In the genomic region with DNA sequence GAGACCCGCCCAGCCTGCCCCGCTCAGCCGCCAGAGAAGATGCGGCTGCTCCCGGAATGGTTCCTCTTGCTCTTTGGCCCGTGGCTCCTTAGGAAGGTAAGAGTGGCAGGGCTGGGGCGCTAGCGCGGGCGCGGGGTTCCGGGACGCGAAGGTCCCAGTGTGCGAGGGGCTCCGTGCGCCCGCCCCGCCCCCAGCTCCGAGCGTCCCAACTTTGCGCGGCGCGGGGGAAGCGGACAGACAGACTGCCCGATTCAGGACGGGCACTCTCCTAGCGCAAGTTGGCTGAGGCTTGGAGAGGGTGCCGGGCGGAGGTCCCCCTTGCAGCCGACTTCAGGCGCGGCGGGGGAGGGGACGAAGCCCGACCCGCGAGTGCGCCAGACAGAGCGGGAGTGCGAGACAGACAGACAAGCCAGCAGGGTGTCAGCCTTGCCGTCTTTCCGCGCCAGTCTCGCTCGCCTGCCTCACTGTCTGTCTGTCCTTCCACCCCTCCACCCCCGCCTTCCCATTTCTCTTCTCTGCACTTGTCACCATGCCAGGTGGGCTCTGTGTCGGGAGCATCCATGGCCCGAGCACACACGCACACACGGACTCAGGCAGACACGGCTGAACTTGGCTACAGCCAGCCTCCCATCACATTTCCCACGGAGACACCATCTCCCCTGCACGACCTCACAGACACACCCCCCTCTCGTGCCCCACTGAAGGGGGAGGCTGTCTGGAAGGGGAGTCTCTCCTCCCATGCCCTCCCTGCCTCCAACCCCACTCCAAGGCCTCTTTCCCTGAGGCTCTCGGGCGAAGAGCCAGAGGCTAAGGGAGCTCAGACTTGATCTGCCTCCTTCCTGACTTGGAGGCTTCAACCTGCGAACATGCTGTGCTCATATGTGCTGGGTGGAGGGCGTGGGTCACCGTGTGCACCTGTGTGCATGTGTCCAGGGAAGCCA, we compare ENCODE assay signal across 8 cellular contexts. TPM values are rescaled to one million over a fixed set of nuclear protein-coding genes. Genes with fewer than 3 reads are reported as not detected.
DNase-seq lines count a peak whose midpoint lies in the region; ATAC-seq and TF ChIP-seq lines count a peak whose summit lies in the region.

No MANE protein-coding gene starts in this region.

- no peaks in the 10 kb centered on the region for H3K9me3 ChIP-seq in A673 (ENCODE audit: low read depth, low read length, poor library complexity, severe bottlenecking)
- H3K9me3 ChIP-seq in right cardiac atrium (ENCODE audit: control insufficient read depth, low read length): no peaks in the 10 kb centered on the region
- no peaks in the 10 kb centered on the region for H3K9me3 ChIP-seq in suprapubic skin

- CTCF ChIA-PET in A673 (lab: Charles Lee): interaction anchor here (1.0 to 1.2 kb wide), 3 partner anchors 21 to 25 kb away, joined by 4 to 6 read pairs (median 5); no protein-coding TSS in a partner anchor

- peak overlapping the region; percentile 56 for H3K4me3 ChIP-seq in A673 (ENCODE audit: low read depth, low read length, poor library complexity, severe bottlenecking)
- H3K4me3 ChIP-seq in WI38 (ENCODE audit: low read depth, low read length): peak overlapping the region; percentile 58
- peak overlapping the region; percentile 46 for H3K4me3 ChIP-seq in right cardiac atrium (ENCODE audit: low read length)
- peak overlapping the region; percentile 63 for H3K4me3 ChIP-seq in suprapubic skin

- H3K27me3 ChIP-seq in A673 (replicated peaks; ENCODE audit: insufficient read depth, low read depth, low read length, poor library complexity): peaks cover 19% of the 10 kb centered on the region
- H3K27me3 ChIP-seq in right cardiac atrium (ENCODE audit: control insufficient read depth, insufficient read depth): no peaks in the 10 kb centered on the region
- H3K27me3 ChIP-seq in suprapubic skin: peaks cover 62% of the 10 kb centered on the region

- TF ChIP-seq CTCF in A673 (conservative IDR thresholded peaks at IDR 0.05; ENCODE audit: low read depth, low read length) (no peak), WI38 (IDR thresholded peaks at IDR 0.05; ENCODE audit: low read depth, low read length) (no peak), suprapubic skin (IDR thresholded peaks at IDR 0.05) (no peak)

- POLR2A ChIA-PET in A673 (lab: Charles Lee; ENCODE audit: low non-redundant PET): no interaction called here

- H3K36me3 ChIP-seq in A673 (ENCODE audit: insufficient read depth, low read length, poor library complexity, severe bottlenecking) (no peaks in the 10 kb centered on the region), suprapubic skin (peaks cover 5% of the 10 kb centered on the region)

- TF ChIP-seq POLR2A in suprapubic skin (IDR thresholded peaks at IDR 0.05): no peak

- H3K27ac ChIP-seq in A673 (ENCODE audit: low read depth, low read length, poor library complexity, severe bottlenecking) (no peak overlapping the region), right cardiac atrium (ENCODE audit: low read length) (no peak overlapping the region), suprapubic skin (no peak overlapping the region)

- no peak for TF ChIP-seq EP300 in suprapubic skin (IDR thresholded peaks at IDR 0.05)

- WGBS in right cardiac atrium: 3% methylated on average over 61 of the region's 61 CpGs
- 3% methylated on average over 16 of the region's 61 CpGs for WGBS in suprapubic skin

- DNase-seq in A673 (ENCODE audit: low spot score): no peak
- peak in 1 of 3 donors; percentile 70 for DNase-seq in right cardiac atrium
- DNase-seq in suprapubic skin (ENCODE audit: low spot score in 2 of 2): no peak
- no peak for DNase-seq in GOT3 (lab: John Stamatoyannopoulos, UW)

- intact Hi-C loops in A673 (cut with micrococcal nuclease; ENCODE audit: unreplicated experiment) (no loop called here), right cardiac atrium (cut with DNase I) (no loop called here)

- H3K4me1 ChIP-seq in A673 (ENCODE audit: insufficient read depth, low read length, poor library complexity, severe bottlenecking): peaks cover 57% of the 10 kb centered on the region
- H3K4me1 ChIP-seq in right cardiac atrium (ENCODE audit: control insufficient read depth, insufficient read depth, low read length): no peaks in the 10 kb centered on the region
- H3K4me1 ChIP-seq in suprapubic skin: peaks cover 61% of the 10 kb centered on the region

- no TSS peak for BruUV-seq in A673 (replicated peaks; lab: Mats Ljungman, UMichigan)

- ATAC-seq in GM18502 (IDR thresholded peaks at IDR 0.05; ENCODE audit: poor library complexity, unreplicated experiment) (peak; percentile 2), right cardiac atrium (no peak), HG02840 (IDR thresholded peaks at IDR 0.05; ENCODE audit: low FRiP score, unreplicated experiment) (no peak), HG03354 (IDR thresholded peaks at IDR 0.05; ENCODE audit: poor library complexity, severe bottlenecking, unreplicated experiment) (no peak)

RNA-seq across cellular contexts. Expression of gene NXPH4, which starts 0.6 kb away (rescaled TPM):
- total RNA-seq in A673 (2021) (4.8 and 6.0 TPM in 2 replicates), right cardiac atrium (under 1 TPM in 3 of 4 donors, not detected in 1; 0.11 to 0.39 (median 0.29) TPM), suprapubic skin (10 to 100 TPM in 3 of 4 donors, 1 to 10 TPM in 1; 7.1 to 26.0 (median 18.3) TPM)
- 1.2 TPM for polyA plus RNA-seq in right cardiac atrium

RNA-seq across cellular contexts. Expression of gene SHMT2, which starts 12.3 kb away (rescaled TPM):
- total RNA-seq in A673 (2021) (274 and 310 TPM in 2 replicates), right cardiac atrium (10 to 100 TPM; 27.4 to 33.2 (median 29.9) TPM), suprapubic skin (10 to 100 TPM; 53.5 to 87.2 (median 70.3) TPM)
- polyA plus RNA-seq in right cardiac atrium: 17.9 TPM

RNA-seq across cellular contexts. Expression of gene STAC3, which starts 33.8 kb away (rescaled TPM):
- total RNA-seq in A673 (2021) (7.0 and 8.4 TPM in 2 replicates), right cardiac atrium (1 to 10 TPM in 3 of 4 donors, under 1 TPM in 1; 0.91 to 2.3 (median 1.6) TPM), suprapubic skin (1 to 10 TPM; 1.7 to 3.0 (median 2.1) TPM)
- polyA plus RNA-seq in right cardiac atrium: 1.2 TPM
